In the genomic region with DNA sequence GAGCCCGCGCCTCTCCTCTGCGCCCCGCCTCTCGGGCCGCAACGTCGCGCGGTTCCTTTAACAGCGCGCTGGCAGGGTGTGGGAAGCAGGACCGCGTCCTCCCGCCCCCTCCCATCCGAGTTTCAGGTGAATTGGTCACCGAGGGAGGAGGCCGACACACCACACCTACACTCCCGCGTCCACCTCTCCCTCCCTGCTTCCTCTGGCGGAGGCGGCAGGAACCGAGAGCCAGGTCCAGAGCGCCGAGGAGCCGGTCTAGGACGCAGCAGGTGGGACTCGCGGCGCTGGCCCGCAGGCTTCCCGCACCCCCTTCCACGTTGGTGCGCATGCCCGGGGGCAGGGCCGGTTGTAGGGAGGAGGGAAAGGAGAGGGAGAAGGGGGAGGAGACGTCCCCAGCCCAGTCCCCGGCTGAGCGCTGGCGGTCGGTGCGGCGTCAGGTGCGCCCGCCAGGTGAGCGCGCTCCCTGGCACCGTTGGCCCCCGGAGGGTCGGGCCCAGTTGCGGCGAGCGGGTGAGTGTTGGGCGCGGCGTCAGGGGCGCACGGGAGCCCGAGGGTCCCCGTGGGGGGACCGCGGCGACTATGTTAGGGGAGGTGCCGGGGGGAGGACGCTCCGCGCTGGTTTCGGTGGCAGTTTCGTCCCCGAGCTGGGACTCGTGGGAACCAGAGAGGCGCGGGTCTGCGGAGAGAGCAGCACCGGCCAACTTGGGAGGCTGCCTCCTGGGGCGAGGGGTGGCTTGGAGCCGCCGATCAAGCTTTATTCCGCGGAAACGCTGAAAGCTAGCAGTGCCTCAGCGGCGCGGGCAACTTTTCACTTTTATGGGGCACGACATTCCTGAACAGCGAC, we compare ENCODE assay signal across 8 cellular contexts. TPM values are rescaled to one million over a fixed set of nuclear protein-coding genes. Genes with fewer than 3 reads are reported as not detected.
DNase-seq lines count a peak whose midpoint lies in the region; ATAC-seq lines count a peak whose summit lies in the region.

A gene with protein sequence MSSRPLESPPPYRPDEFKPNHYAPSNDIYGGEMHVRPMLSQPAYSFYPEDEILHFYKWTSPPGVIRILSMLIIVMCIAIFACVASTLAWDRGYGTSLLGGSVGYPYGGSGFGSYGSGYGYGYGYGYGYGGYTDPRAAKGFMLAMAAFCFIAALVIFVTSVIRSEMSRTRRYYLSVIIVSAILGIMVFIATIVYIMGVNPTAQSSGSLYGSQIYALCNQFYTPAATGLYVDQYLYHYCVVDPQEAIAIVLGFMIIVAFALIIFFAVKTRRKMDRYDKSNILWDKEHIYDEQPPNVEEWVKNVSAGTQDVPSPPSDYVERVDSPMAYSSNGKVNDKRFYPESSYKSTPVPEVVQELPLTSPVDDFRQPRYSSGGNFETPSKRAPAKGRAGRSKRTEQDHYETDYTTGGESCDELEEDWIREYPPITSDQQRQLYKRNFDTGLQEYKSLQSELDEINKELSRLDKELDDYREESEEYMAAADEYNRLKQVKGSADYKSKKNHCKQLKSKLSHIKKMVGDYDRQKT (plus strand): TSS at position 400 of the 844 bp plus-strand sequence. CDS start 11,455 bp downstream, outside the sequence.

- H3K27ac ChIP-seq in right cardiac atrium (ENCODE audit: low read length) (no peak within 1 kb of the TSS), rectal smooth muscle tissue (ENCODE audit: low read depth, low read length) (no peak within 1 kb of the TSS)

- WGBS in right cardiac atrium = under 1% methylated on average over 86 of the region's 86 CpGs

- H3K27me3 ChIP-seq in right cardiac atrium (ENCODE audit: control insufficient read depth, insufficient read depth) (no peaks in the 10 kb centered on the region), rectal smooth muscle tissue (ENCODE audit: control insufficient read depth, insufficient read depth, low read length) (peaks cover 10% of the 10 kb centered on the region)

- intact Hi-C loops in right cardiac atrium (cut with DNase I) = no loop called here

- no peaks in the 10 kb centered on the region for H3K9me3 Mint-ChIP-seq in activated CD4-positive, alpha-beta T cell treated with anti-CD3 and anti-CD28 coated beads, Interleukin-2, amount 10 ng/mL, durations not matched to agents 7 days and 5 days
- H3K9me3 Mint-ChIP-seq in activated naive CD8-positive, alpha-beta T cell (ENCODE audit: low read depth) = no peaks in the 10 kb centered on the region

- H3K4me3 Mint-ChIP-seq in activated CD4-positive, alpha-beta T cell treated with anti-CD3 and anti-CD28 coated beads, Interleukin-2, amount 10 ng/mL, durations not matched to agents 7 days and 5 days = peak within 1 kb of the TSS; percentile 65
- H3K4me3 Mint-ChIP-seq in activated naive CD8-positive, alpha-beta T cell = peak within 1 kb of the TSS; percentile 80

- ATAC-seq in HG03039 (IDR thresholded peaks at IDR 0.05; ENCODE audit: unreplicated experiment) (peak; percentile 55), right cardiac atrium (peak; percentile 84 to 85), GM21447 (IDR thresholded peaks at IDR 0.05; ENCODE audit: unreplicated experiment) (no peak)

- POLR2A ChIA-PET in activated CD4-positive, alpha-beta T cell treated with anti-CD3 and anti-CD28 coated beads, Interleukin-2, amount 10 ng/mL, durations not matched to agents 7 days and 5 days (lab: Charles Lee) = no interaction called here

- H3K4me1 ChIP-seq in right cardiac atrium (ENCODE audit: control insufficient read depth, insufficient read depth, low read length) (no peaks in the 10 kb centered on the region), rectal smooth muscle tissue (ENCODE audit: control insufficient read depth, insufficient read depth, low read length) (no peaks in the 10 kb centered on the region)

- H3K27me3 Mint-ChIP-seq in activated CD4-positive, alpha-beta T cell treated with anti-CD3 and anti-CD28 coated beads, Interleukin-2, amount 10 ng/mL, durations not matched to agents 7 days and 5 days = peaks cover 72% of the 10 kb centered on the region
- peaks cover 34% of the 10 kb centered on the region for H3K27me3 Mint-ChIP-seq in activated naive CD8-positive, alpha-beta T cell

- peaks cover 9% of the 10 kb centered on the region for H3K4me1 Mint-ChIP-seq in activated CD4-positive, alpha-beta T cell treated with anti-CD3 and anti-CD28 coated beads, Interleukin-2, amount 10 ng/mL, durations not matched to agents 7 days and 5 days
- H3K4me1 Mint-ChIP-seq in activated naive CD8-positive, alpha-beta T cell (ENCODE audit: low read depth) = peaks cover 7% of the 10 kb centered on the region

- H3K36me3 ChIP-seq in rectal smooth muscle tissue (ENCODE audit: control insufficient read depth, insufficient read depth, low read length) = no peaks in the 10 kb centered on the region

- H3K27ac Mint-ChIP-seq in activated CD4-positive, alpha-beta T cell treated with anti-CD3 and anti-CD28 coated beads, Interleukin-2, amount 10 ng/mL, durations not matched to agents 7 days and 5 days = no peak within 1 kb of the TSS
- H3K27ac Mint-ChIP-seq in activated naive CD8-positive, alpha-beta T cell = no peak within 1 kb of the TSS

- no peaks in the 10 kb centered on the region for H3K9me3 ChIP-seq in right cardiac atrium (ENCODE audit: control insufficient read depth, low read length)

- CTCF ChIA-PET in activated CD4-positive, alpha-beta T cell treated with anti-CD3 and anti-CD28 coated beads, Interleukin-2, amount 10 ng/mL, durations not matched to agents 7 days and 5 days (lab: Charles Lee) = interaction anchor here (0.5 to 1.0 kb wide), 2 partner anchors 18 to 24 kb away, joined by 3 to 4 read pairs; no protein-coding TSS in a partner anchor

- H3K4me3 ChIP-seq in right cardiac atrium (ENCODE audit: low read length) = peak within 1 kb of the TSS; percentile 55
- H3K4me3 ChIP-seq in rectal smooth muscle tissue (ENCODE audit: low read length) = peak within 1 kb of the TSS; percentile 80

- peak; percentile 13 for DNase-seq in activated CD4-positive, alpha-beta T cell treated with anti-CD3 and anti-CD28 coated beads, Interleukin-2, amount 10 ng/mL, durations not matched to agents 7 days and 5 days
- no peak for DNase-seq in activated CD4-positive, alpha-beta T cell treated with anti-CD3 and anti-CD28 coated beads, Interleukin-2, amount 50 U/mL, for 1 hour
- DNase-seq in NCI-H460 (ENCODE audit: extremely low read depth, low read depth) = peak; percentile 34
- peak; percentile 14 to 58 (median 50) for DNase-seq in right cardiac atrium

- H3K36me3 Mint-ChIP-seq in activated CD4-positive, alpha-beta T cell treated with anti-CD3 and anti-CD28 coated beads, Interleukin-2, amount 10 ng/mL, durations not matched to agents 7 days and 5 days (ENCODE audit: low read depth) = no peaks in the 10 kb centered on the region
- no peaks in the 10 kb centered on the region for H3K36me3 Mint-ChIP-seq in activated naive CD8-positive, alpha-beta T cell

- peak within 1 kb of the TSS; percentile 17 for H3K9ac ChIP-seq in rectal smooth muscle tissue (ENCODE audit: low read length)

RNA-seq across cellular contexts. Expression of the gene that starts here (rescaled TPM):
- total RNA-seq in activated CD4-positive, alpha-beta T cell treated with anti-CD3 and anti-CD28 coated beads, Interleukin-2, amount 10 ng/mL, durations not matched to agents 7 days and 5 days = 1 to 10 TPM; 3.9 to 4.6 TPM
- total RNA-seq in NCI-H460 (2014; rRNA removed; shearing (Covaris generic)) = 7.7 and 8.7 TPM in 2 replicates
- 0.18 and 0.91 TPM in 2 replicates for polyA plus RNA-seq in NCI-H460 (2014; cell fraction: nucleus; rRNA removed)
- total RNA-seq in right cardiac atrium = 1 to 10 TPM; 1.0 to 2.0 (median 1.8) TPM
- polyA plus RNA-seq in right cardiac atrium = 1.2 TPM
